In genomic region chr16:234468-235305, GRCh38 we compare ENCODE assay signal across 8 cellular contexts. TPM values are rescaled to one million over a fixed set of nuclear protein-coding genes. Genes with fewer than 3 reads are reported as not detected.
DNase-seq lines count a peak whose midpoint lies in the region; ATAC-seq and TF ChIP-seq lines count a peak whose summit lies in the region.

TSS of gene FAM234A (plus strand) at chr16:234821. CDS start at chr16:254414, 19,593 bp downstream.

- peaks cover 4 to 24% (median 10%) of the 10 kb centered on the region in 4 donors for H3K4me1 Mint-ChIP-seq in CD4-positive, CD25-positive, alpha-beta regulatory T cell
- H3K4me1 Mint-ChIP-seq in dendritic cell treated with granulocyte-macrophage colony-stimulating factor and Interleukin-4, amounts not matched to agents 40 ng/mL and 50 ng/mL, for 4 days (ENCODE audit: low read depth) = peaks cover 10% of the 10 kb centered on the region

- DNase-seq in CD4-positive, CD25-positive, alpha-beta regulatory T cell = peak; percentile 90 to 96 (median 95)
- DNase-seq in NCI-H748 (lab: John Stamatoyannopoulos, UW; ENCODE audit: unreplicated experiment) (peak; percentile 94), left lung (peak; percentile 94 to 97)
- peak; percentile 95 for DNase-seq in activated CD4-positive, alpha-beta T cell treated with anti-CD3 and anti-CD28 coated beads, Interleukin-2, amount 50 U/mL, for 1 hour
- peak; percentile 95 to 96 for DNase-seq in stimulated activated CD4-positive, alpha-beta T cell treated with anti-CD3 and anti-CD28 coated beads, Interleukin-2, amount 100 ng/mL, for 48 hours

- H3K4me1 ChIP-seq in CD4-positive, CD25-positive, alpha-beta regulatory T cell (ENCODE audit: control insufficient read depth, insufficient read depth, low read length, poor library complexity, severe bottlenecking) = peaks cover 15% of the 10 kb centered on the region
- peaks cover under 1 to 10% of the 10 kb centered on the region in 2 donors for H3K4me1 ChIP-seq in left lung

- H3K4me3 Mint-ChIP-seq in CD4-positive, CD25-positive, alpha-beta regulatory T cell = peak within 1 kb of the TSS; percentile 91 to 97 (median 93)
- peak within 1 kb of the TSS; percentile 93 for H3K4me3 Mint-ChIP-seq in dendritic cell treated with granulocyte-macrophage colony-stimulating factor and Interleukin-4, amounts not matched to agents 40 ng/mL and 50 ng/mL, for 4 days

- H3K36me3 Mint-ChIP-seq in CD4-positive, CD25-positive, alpha-beta regulatory T cell = no peaks in the 10 kb centered on the region
- peaks cover 19% of the 10 kb centered on the region for H3K36me3 Mint-ChIP-seq in dendritic cell treated with granulocyte-macrophage colony-stimulating factor and Interleukin-4, amounts not matched to agents 40 ng/mL and 50 ng/mL, for 4 days (ENCODE audit: low read depth)

- peak within 1 kb of the TSS; percentile 99 for H3K27ac ChIP-seq in CD4-positive, CD25-positive, alpha-beta regulatory T cell (ENCODE audit: insufficient read depth, low read length, poor library complexity, severe bottlenecking)
- H3K27ac ChIP-seq in left lung = peak within 1 kb of the TSS; percentile 93 to 99

- no peaks in the 10 kb centered on the region for H3K27me3 ChIP-seq in CD4-positive, CD25-positive, alpha-beta regulatory T cell (ENCODE audit: control insufficient read depth, insufficient read depth, low read length)
- no peaks in the 10 kb centered on the region for H3K27me3 ChIP-seq in left lung

- H3K4me3 ChIP-seq in CD4-positive, CD25-positive, alpha-beta regulatory T cell (ENCODE audit: low read depth, low read length) = peak within 1 kb of the TSS; percentile 95
- H3K4me3 ChIP-seq in left lung = peak within 1 kb of the TSS; percentile 63 to 88

- peak in 1 of 2 donors; percentile 32 for TF ChIP-seq CTCF in left lung (IDR thresholded peaks at IDR 0.05)

- intact Hi-C loops in dendritic cell treated with granulocyte-macrophage colony-stimulating factor and Interleukin-4, amounts not matched to agents 40 ng/mL and 50 ng/mL, for 4 days (cut with micrococcal nuclease) = loop anchor here (1.0 kb wide), 1 partner anchor 118 kb away; the partner anchor contains the start of gene AXIN1
- intact Hi-C loops in left lung (cut with DNase I) = no loop called here

- peak within 1 kb of the TSS; percentile 97 to 99 (median 98) for H3K27ac Mint-ChIP-seq in CD4-positive, CD25-positive, alpha-beta regulatory T cell
- H3K27ac Mint-ChIP-seq in dendritic cell treated with granulocyte-macrophage colony-stimulating factor and Interleukin-4, amounts not matched to agents 40 ng/mL and 50 ng/mL, for 4 days = peak within 1 kb of the TSS; percentile 100

- no peaks in the 10 kb centered on the region for H3K36me3 ChIP-seq in CD4-positive, CD25-positive, alpha-beta regulatory T cell (ENCODE audit: control insufficient read depth, insufficient read depth, low read length)
- no peaks in the 10 kb centered on the region for H3K36me3 ChIP-seq in left lung

- H3K9me3 Mint-ChIP-seq in CD4-positive, CD25-positive, alpha-beta regulatory T cell = no peaks in the 10 kb centered on the region
- no peaks in the 10 kb centered on the region for H3K9me3 Mint-ChIP-seq in dendritic cell treated with granulocyte-macrophage colony-stimulating factor and Interleukin-4, amounts not matched to agents 40 ng/mL and 50 ng/mL, for 4 days

- H3K27me3 Mint-ChIP-seq in CD4-positive, CD25-positive, alpha-beta regulatory T cell = peaks cover 5% of the 10 kb centered on the region
- no peaks in the 10 kb centered on the region for H3K27me3 Mint-ChIP-seq in dendritic cell treated with granulocyte-macrophage colony-stimulating factor and Interleukin-4, amounts not matched to agents 40 ng/mL and 50 ng/mL, for 4 days

- peak; percentile 87 for ATAC-seq in CD4-positive, CD25-positive, alpha-beta regulatory T cell (ENCODE audit: low read depth in 2 of 2)
- ATAC-seq in GM19395 (IDR thresholded peaks at IDR 0.05; ENCODE audit: unreplicated experiment) (peak; percentile 83), HG03565 (IDR thresholded peaks at IDR 0.05; ENCODE audit: unreplicated experiment) (peak; percentile 83), left lung (peak; percentile 97)

- H3K9me3 ChIP-seq in CD4-positive, CD25-positive, alpha-beta regulatory T cell (ENCODE audit: control insufficient read depth in 2 of 2, low read length in 2 of 2) = no peaks in the 10 kb centered on the region
- no peaks in the 10 kb centered on the region for H3K9me3 ChIP-seq in left lung

RNA-seq across cellular contexts. Expression of gene FAM234A, which starts in this region (rescaled TPM):
- 26.5 TPM for total RNA-seq in CD4-positive, CD25-positive, alpha-beta regulatory T cell
- 10 to 100 TPM; 15.3 to 23.9 (median 21.7) TPM for polyA plus RNA-seq in CD4-positive, CD25-positive, alpha-beta regulatory T cell
- total RNA-seq in left lung = 10 to 100 TPM; 63.5 to 92.6 TPM

Comparison
In these comparisons a context has a peak if more than half of its experiments do, and no peak if none do; other contexts are left out.
1. Peak in every context shown above with its lines: DNase-seq, ATAC-seq, H3K4me3 ChIP-seq and H3K27ac ChIP-seq.